ENCODE assay signal across 8 cellular contexts in genomic region chr3:129604942-129605592, GRCh38. TPM values are rescaled to one million over a fixed set of nuclear protein-coding genes. Genes with fewer than 3 reads are reported as not detected.
DNase-seq lines count a peak whose midpoint lies in the region; ATAC-seq and TF ChIP-seq lines count a peak whose summit lies in the region.

No MANE protein-coding gene starts in this region.

- H3K9me3 Mint-ChIP-seq in Calu3 (ENCODE audit: low read depth, unreplicated experiment) (no peaks in the 10 kb centered on the region), glutamatergic neuron (ENCODE audit: unreplicated experiment) (peaks cover 9% of the 10 kb centered on the region)

- CTCF ChIA-PET in Calu3 (lab: Charles Lee): interaction anchor here (1.1 to 1.7 kb wide), 3 partner anchors 9 to 115 kb away, joined by 3 to 7 read pairs (median 5); no protein-coding TSS in a partner anchor

- H3K36me3 Mint-ChIP-seq in Calu3 (ENCODE audit: insufficient read depth, unreplicated experiment) (peaks cover 31% of the 10 kb centered on the region), glutamatergic neuron (ENCODE audit: unreplicated experiment) (no peaks in the 10 kb centered on the region)

- ATAC-seq in psoas muscle: peak in 2 of 4 donors; percentile 1 to 5

- peak overlapping the region; percentile 81 for H3K4me3 Mint-ChIP-seq in Calu3 (ENCODE audit: low read depth, unreplicated experiment)
- peak overlapping the region; percentile 72 for H3K4me3 Mint-ChIP-seq in glutamatergic neuron (ENCODE audit: unreplicated experiment)

- DNase-seq in Calu3: no peak
- DNase-seq in SJSA1 (ENCODE audit: low read depth in 1 of 2, low spot score in 2 of 2): peak in 1 of 2 experiments; percentile 63
- DNase-seq in glutamatergic neuron: peak; percentile 78
- DNase-seq in psoas muscle: peak in 1 of 2 donors; percentile 14
- no peak for DNase-seq in pons (ENCODE audit: low spot score)
- no peak for DNase-seq in HUDEP-2 (lab: John Stamatoyannopoulos, UW; ENCODE audit: unreplicated experiment in 76 of 76)
- no peak for DNase-seq in SW 1271 (lab: John Stamatoyannopoulos, UW)
- no peak for DNase-seq in stimulated activated CD4-positive, alpha-beta T cell treated with anti-CD3 and anti-CD28 coated beads, Interleukin-2, amount 100 ng/mL, for 48 hours

- H3K27me3 Mint-ChIP-seq in Calu3 (ENCODE audit: unreplicated experiment): peaks cover 73% of the 10 kb centered on the region
- H3K27me3 Mint-ChIP-seq in glutamatergic neuron (ENCODE audit: unreplicated experiment): peaks cover 14% of the 10 kb centered on the region

- H3K9me3 ChIP-seq in SJSA1 (replicated peaks) (0 out of 2 replicates have a peak, but pooled peaks cover 3% of the 10 kb centered on the region), psoas muscle (no peaks in the 10 kb centered on the region)

- BruUV-seq in Calu3 (replicated peaks; lab: Mats Ljungman, UMichigan): no TSS peak

- H3K36me3 ChIP-seq in SJSA1 (peaks cover 23% of the 10 kb centered on the region), psoas muscle (ENCODE audit: insufficient read depth in 1 of 2, low read depth in 1 of 2) (no peaks in the 10 kb centered on the region)

- H3K27ac Mint-ChIP-seq in Calu3 (ENCODE audit: unreplicated experiment): peak overlapping the region; percentile 24
- no peak overlapping the region for H3K27ac Mint-ChIP-seq in glutamatergic neuron (ENCODE audit: unreplicated experiment)

- H3K4me1 ChIP-seq in SJSA1 (replicated peaks) (peaks cover 80% of the 10 kb centered on the region), psoas muscle (peaks cover 37% of the 10 kb centered on the region)

- H3K27me3 ChIP-seq in SJSA1 (replicated peaks): no peaks in the 10 kb centered on the region
- peaks cover 0 to 9% (median 0%) of the 10 kb centered on the region in 3 donors for H3K27me3 ChIP-seq in psoas muscle (ENCODE audit: insufficient read depth in 3 of 3, low read length in 2 of 3)

- H3K4me3 ChIP-seq in SJSA1: peak overlapping the region; percentile 88
- peak overlapping the region; percentile 68 for H3K4me3 ChIP-seq in psoas muscle

- TF ChIP-seq CTCF in Calu3 (IDR thresholded peaks at IDR 0.05; ENCODE audit: unreplicated experiment) (no peak), glutamatergic neuron (IDR thresholded peaks at IDR 0.05; ENCODE audit: partially characterized antibody, unreplicated experiment) (no peak), psoas muscle (IDR thresholded peaks at IDR 0.05) (no peak)

- intact Hi-C loops in Calu3 (cut with micrococcal nuclease; ENCODE audit: unreplicated experiment): no loop called here
- intact Hi-C loops in psoas muscle (cut with DNase I): loop anchor here (5.0 kb wide), 2 partner anchors 98 to 113 kb away; no protein-coding TSS in a partner anchor

- WGBS in psoas muscle, 3 donors: 5 to 12% (median 10%) methylated on average over 41 to 69 of the region's 69 CpGs

- no peak overlapping the region for H3K27ac ChIP-seq in SJSA1
- peak overlapping the region; percentile 74 for H3K27ac ChIP-seq in psoas muscle

- H3K4me1 Mint-ChIP-seq in Calu3 (ENCODE audit: low read depth, unreplicated experiment): peaks cover 38% of the 10 kb centered on the region
- H3K4me1 Mint-ChIP-seq in glutamatergic neuron (ENCODE audit: low read depth, unreplicated experiment): peaks cover 14% of the 10 kb centered on the region

RNA-seq across cellular contexts. Expression of gene PLXND1, which starts 1.4 kb away (rescaled TPM):
- total RNA-seq in Calu3 (2022) (16.3 and 22.0 TPM in 2 replicates), glutamatergic neuron (ENCODE audit: unreplicated experiment) (72.2 TPM), psoas muscle (10 to 100 TPM; 28.2 to 49.9 (median 31.9) TPM)
- 80.1 and 91.6 TPM in 2 replicates for total RNA-seq in SJSA1 (2014; rRNA removed; shearing (Covaris generic))
- 10 to 100 TPM; 15.5 to 24.0 (median 20.7) TPM for polyA plus RNA-seq in psoas muscle
